Comparison of ENCODE assay signal across 1 cellular context in the genomic region with DNA sequence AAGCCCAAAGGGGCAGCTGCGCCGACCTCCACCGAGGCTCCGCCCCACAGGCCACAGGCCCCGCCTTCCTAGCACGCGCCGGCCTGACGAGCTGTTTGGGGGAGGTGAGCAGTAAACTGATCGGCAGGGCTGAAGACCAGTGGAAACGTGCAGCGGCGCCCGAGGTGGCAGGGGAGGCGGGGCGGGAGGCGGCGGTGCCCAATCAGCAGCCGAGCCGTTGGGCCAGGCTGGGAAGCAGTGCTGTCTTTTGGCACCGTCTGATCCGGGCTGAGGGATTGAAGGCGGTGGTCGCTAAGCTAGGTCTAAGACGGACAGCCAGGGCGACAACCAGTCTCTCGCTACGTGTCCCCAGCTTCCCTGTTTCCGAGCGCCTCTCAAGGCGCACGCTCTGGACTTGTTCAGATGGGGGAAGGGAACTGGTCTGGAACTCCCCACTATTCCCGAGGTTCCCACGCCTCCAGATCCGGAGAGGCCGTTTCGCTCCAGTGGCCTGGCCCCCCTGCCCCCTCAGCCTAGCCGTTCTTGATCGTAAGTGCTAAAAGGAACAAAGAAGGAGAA.
TF ChIP-seq lines count a peak whose summit lies in the region.

A gene with protein sequence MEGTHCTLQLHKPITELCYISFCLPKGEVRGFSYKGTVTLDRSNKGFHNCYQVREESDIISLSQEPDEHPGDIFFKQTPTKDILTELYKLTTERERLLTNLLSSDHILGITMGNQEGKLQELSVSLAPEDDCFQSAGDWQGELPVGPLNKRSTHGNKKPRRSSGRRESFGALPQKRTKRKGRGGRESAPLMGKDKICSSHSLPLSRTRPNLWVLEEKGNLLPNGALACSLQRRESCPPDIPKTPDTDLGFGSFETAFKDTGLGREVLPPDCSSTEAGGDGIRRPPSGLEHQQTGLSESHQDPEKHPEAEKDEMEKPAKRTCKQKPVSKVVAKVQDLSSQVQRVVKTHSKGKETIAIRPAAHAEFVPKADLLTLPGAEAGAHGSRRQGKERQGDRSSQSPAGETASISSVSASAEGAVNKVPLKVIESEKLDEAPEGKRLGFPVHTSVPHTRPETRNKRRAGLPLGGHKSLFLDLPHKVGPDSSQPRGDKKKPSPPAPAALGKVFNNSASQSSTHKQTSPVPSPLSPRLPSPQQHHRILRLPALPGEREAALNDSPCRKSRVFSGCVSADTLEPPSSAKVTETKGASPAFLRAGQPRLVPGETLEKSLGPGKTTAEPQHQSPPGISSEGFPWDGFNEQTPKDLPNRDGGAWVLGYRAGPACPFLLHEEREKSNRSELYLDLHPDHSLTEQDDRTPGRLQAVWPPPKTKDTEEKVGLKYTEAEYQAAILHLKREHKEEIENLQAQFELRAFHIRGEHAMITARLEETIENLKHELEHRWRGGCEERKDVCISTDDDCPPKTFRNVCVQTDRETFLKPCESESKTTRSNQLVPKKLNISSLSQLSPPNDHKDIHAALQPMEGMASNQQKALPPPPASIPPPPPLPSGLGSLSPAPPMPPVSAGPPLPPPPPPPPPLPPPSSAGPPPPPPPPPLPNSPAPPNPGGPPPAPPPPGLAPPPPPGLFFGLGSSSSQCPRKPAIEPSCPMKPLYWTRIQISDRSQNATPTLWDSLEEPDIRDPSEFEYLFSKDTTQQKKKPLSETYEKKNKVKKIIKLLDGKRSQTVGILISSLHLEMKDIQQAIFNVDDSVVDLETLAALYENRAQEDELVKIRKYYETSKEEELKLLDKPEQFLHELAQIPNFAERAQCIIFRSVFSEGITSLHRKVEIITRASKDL (N-terminal part only) (minus strand): TSS at position 11 of the 558 bp plus-strand sequence. CDS start 39,800 bp downstream, outside the sequence.

TF ChIP-seq in K562, 482 proteins besides CTCF, POLR2A, EP300 and RAD21 (continued from another document and continues in another):
- TF ChIP-seq, protein P1, sequence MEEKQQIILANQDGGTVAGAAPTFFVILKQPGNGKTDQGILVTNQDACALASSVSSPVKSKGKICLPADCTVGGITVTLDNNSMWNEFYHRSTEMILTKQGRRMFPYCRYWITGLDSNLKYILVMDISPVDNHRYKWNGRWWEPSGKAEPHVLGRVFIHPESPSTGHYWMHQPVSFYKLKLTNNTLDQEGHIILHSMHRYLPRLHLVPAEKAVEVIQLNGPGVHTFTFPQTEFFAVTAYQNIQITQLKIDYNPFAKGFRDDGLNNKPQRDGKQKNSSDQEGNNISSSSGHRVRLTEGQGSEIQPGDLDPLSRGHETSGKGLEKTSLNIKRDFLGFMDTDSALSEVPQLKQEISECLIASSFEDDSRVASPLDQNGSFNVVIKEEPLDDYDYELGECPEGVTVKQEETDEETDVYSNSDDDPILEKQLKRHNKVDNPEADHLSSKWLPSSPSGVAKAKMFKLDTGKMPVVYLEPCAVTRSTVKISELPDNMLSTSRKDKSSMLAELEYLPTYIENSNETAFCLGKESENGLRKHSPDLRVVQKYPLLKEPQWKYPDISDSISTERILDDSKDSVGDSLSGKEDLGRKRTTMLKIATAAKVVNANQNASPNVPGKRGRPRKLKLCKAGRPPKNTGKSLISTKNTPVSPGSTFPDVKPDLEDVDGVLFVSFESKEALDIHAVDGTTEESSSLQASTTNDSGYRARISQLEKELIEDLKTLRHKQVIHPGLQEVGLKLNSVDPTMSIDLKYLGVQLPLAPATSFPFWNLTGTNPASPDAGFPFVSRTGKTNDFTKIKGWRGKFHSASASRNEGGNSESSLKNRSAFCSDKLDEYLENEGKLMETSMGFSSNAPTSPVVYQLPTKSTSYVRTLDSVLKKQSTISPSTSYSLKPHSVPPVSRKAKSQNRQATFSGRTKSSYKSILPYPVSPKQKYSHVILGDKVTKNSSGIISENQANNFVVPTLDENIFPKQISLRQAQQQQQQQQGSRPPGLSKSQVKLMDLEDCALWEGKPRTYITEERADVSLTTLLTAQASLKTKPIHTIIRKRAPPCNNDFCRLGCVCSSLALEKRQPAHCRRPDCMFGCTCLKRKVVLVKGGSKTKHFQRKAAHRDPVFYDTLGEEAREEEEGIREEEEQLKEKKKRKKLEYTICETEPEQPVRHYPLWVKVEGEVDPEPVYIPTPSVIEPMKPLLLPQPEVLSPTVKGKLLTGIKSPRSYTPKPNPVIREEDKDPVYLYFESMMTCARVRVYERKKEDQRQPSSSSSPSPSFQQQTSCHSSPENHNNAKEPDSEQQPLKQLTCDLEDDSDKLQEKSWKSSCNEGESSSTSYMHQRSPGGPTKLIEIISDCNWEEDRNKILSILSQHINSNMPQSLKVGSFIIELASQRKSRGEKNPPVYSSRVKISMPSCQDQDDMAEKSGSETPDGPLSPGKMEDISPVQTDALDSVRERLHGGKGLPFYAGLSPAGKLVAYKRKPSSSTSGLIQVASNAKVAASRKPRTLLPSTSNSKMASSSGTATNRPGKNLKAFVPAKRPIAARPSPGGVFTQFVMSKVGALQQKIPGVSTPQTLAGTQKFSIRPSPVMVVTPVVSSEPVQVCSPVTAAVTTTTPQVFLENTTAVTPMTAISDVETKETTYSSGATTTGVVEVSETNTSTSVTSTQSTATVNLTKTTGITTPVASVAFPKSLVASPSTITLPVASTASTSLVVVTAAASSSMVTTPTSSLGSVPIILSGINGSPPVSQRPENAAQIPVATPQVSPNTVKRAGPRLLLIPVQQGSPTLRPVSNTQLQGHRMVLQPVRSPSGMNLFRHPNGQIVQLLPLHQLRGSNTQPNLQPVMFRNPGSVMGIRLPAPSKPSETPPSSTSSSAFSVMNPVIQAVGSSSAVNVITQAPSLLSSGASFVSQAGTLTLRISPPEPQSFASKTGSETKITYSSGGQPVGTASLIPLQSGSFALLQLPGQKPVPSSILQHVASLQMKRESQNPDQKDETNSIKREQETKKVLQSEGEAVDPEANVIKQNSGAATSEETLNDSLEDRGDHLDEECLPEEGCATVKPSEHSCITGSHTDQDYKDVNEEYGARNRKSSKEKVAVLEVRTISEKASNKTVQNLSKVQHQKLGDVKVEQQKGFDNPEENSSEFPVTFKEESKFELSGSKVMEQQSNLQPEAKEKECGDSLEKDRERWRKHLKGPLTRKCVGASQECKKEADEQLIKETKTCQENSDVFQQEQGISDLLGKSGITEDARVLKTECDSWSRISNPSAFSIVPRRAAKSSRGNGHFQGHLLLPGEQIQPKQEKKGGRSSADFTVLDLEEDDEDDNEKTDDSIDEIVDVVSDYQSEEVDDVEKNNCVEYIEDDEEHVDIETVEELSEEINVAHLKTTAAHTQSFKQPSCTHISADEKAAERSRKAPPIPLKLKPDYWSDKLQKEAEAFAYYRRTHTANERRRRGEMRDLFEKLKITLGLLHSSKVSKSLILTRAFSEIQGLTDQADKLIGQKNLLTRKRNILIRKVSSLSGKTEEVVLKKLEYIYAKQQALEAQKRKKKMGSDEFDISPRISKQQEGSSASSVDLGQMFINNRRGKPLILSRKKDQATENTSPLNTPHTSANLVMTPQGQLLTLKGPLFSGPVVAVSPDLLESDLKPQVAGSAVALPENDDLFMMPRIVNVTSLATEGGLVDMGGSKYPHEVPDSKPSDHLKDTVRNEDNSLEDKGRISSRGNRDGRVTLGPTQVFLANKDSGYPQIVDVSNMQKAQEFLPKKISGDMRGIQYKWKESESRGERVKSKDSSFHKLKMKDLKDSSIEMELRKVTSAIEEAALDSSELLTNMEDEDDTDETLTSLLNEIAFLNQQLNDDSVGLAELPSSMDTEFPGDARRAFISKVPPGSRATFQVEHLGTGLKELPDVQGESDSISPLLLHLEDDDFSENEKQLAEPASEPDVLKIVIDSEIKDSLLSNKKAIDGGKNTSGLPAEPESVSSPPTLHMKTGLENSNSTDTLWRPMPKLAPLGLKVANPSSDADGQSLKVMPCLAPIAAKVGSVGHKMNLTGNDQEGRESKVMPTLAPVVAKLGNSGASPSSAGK (IDR thresholded peaks at IDR 0.05), result peak; percentile 66
- TF ChIP-seq GATAD2A (IDR thresholded peaks at IDR 0.05) (no peak), SAFB (IDR thresholded peaks at IDR 0.05; ENCODE audit: borderline replicate concordance, low read depth, low read length) (no peak), ZNF134 (CRISPR knock-in tag; conservative IDR thresholded peaks at IDR 0.05) (no peak), GABPA (tag; conservative IDR thresholded peaks at IDR 0.05; ENCODE audit: low read depth) (no peak), RFX5 (IDR thresholded peaks at IDR 0.05; ENCODE audit: low read depth, low read length) (no peak), SMARCE1 (IDR thresholded peaks at IDR 0.05) (no peak), TBP (optimal IDR thresholded peaks at IDR 0.05; ENCODE audit: low read depth, low read length) (no peak), ZC3H8 (IDR thresholded peaks at IDR 0.05) (no peak), L3MBTL2 (IDR thresholded peaks at IDR 0.05) (peak; percentile 81), KDM1A (IDR thresholded peaks at IDR 0.05) (no peak), NR2C1 (IDR thresholded peaks at IDR 0.05) (no peak), NR2C1 (tag; IDR thresholded peaks at IDR 0.05) (no peak), RBM22 (IDR thresholded peaks at IDR 0.05; ENCODE audit: low read depth, low read length, poor library complexity, severe bottlenecking) (no peak), STAT5B (CRISPR knock-in tag; IDR thresholded peaks at IDR 0.05) (no peak), RBFOX2 (IDR thresholded peaks at IDR 0.05; ENCODE audit: low read depth, low read length) (peak; percentile 26; the same call in 1 of the 2 replicates), ZNF561 (CRISPR knock-in tag; conservative IDR thresholded peaks at IDR 0.05) (no peak), CXXC5 (CRISPR knock-in tag; IDR thresholded peaks at IDR 0.05) (peak; percentile 57; the same call in 1 of the 2 replicates), NR2F6 (CRISPR knock-in tag; IDR thresholded peaks at IDR 0.05) (no peak), SMARCB1 (IDR thresholded peaks at IDR 0.05; ENCODE audit: insufficient read length, low read depth) (no peak), TAF9B (IDR thresholded peaks at IDR 0.05; ENCODE audit: partially characterized antibody) (no peak), ZBTB7A (IDR thresholded peaks at IDR 0.05; ENCODE audit: borderline replicate concordance, control insufficient read depth, low read depth, low read length) (no peak), U2AF2 (optimal IDR thresholded peaks at IDR 0.05; ENCODE audit: low read depth, low read length) (no peak)
- TF ChIP-seq, protein P2, sequence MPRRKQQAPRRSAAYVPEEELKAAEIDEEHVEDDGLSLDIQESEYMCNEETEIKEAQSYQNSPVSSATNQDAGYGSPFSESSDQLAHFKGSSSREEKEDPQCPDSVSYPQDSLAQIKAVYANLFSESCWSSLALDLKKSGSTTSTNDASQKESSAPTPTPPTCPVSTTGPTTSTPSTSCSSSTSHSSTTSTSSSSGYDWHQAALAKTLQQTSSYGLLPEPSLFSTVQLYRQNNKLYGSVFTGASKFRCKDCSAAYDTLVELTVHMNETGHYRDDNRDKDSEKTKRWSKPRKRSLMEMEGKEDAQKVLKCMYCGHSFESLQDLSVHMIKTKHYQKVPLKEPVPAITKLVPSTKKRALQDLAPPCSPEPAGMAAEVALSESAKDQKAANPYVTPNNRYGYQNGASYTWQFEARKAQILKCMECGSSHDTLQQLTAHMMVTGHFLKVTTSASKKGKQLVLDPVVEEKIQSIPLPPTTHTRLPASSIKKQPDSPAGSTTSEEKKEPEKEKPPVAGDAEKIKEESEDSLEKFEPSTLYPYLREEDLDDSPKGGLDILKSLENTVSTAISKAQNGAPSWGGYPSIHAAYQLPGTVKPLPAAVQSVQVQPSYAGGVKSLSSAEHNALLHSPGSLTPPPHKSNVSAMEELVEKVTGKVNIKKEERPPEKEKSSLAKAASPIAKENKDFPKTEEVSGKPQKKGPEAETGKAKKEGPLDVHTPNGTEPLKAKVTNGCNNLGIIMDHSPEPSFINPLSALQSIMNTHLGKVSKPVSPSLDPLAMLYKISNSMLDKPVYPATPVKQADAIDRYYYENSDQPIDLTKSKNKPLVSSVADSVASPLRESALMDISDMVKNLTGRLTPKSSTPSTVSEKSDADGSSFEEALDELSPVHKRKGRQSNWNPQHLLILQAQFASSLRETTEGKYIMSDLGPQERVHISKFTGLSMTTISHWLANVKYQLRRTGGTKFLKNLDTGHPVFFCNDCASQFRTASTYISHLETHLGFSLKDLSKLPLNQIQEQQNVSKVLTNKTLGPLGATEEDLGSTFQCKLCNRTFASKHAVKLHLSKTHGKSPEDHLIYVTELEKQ (CRISPR knock-in tag; IDR thresholded peaks at IDR 0.05), result no peak
- TF ChIP-seq, protein P3, sequence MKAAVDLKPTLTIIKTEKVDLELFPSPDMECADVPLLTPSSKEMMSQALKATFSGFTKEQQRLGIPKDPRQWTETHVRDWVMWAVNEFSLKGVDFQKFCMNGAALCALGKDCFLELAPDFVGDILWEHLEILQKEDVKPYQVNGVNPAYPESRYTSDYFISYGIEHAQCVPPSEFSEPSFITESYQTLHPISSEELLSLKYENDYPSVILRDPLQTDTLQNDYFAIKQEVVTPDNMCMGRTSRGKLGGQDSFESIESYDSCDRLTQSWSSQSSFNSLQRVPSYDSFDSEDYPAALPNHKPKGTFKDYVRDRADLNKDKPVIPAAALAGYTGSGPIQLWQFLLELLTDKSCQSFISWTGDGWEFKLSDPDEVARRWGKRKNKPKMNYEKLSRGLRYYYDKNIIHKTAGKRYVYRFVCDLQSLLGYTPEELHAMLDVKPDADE (conservative IDR thresholded peaks at IDR 0.05; ENCODE audit: control insufficient read depth, low read depth, low read length), result no peak
- TF ChIP-seq, protein P4, sequence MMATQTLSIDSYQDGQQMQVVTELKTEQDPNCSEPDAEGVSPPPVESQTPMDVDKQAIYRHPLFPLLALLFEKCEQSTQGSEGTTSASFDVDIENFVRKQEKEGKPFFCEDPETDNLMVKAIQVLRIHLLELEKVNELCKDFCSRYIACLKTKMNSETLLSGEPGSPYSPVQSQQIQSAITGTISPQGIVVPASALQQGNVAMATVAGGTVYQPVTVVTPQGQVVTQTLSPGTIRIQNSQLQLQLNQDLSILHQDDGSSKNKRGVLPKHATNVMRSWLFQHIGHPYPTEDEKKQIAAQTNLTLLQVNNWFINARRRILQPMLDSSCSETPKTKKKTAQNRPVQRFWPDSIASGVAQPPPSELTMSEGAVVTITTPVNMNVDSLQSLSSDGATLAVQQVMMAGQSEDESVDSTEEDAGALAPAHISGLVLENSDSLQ (IDR thresholded peaks at IDR 0.05), result peak; percentile 99
- TF ChIP-seq, protein P5, sequence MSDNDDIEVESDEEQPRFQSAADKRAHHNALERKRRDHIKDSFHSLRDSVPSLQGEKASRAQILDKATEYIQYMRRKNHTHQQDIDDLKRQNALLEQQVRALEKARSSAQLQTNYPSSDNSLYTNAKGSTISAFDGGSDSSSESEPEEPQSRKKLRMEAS (CRISPR knock-in tag; IDR thresholded peaks at IDR 0.05), result no peak
- TF ChIP-seq, protein P6, sequence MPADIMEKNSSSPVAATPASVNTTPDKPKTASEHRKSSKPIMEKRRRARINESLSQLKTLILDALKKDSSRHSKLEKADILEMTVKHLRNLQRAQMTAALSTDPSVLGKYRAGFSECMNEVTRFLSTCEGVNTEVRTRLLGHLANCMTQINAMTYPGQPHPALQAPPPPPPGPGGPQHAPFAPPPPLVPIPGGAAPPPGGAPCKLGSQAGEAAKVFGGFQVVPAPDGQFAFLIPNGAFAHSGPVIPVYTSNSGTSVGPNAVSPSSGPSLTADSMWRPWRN (IDR thresholded peaks at IDR 0.05; ENCODE audit: low read depth), result peak; percentile 44; the same call in 1 of the 2 replicates
- TF ChIP-seq, protein P7, sequence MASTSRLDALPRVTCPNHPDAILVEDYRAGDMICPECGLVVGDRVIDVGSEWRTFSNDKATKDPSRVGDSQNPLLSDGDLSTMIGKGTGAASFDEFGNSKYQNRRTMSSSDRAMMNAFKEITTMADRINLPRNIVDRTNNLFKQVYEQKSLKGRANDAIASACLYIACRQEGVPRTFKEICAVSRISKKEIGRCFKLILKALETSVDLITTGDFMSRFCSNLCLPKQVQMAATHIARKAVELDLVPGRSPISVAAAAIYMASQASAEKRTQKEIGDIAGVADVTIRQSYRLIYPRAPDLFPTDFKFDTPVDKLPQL (IDR thresholded peaks at IDR 0.05; ENCODE audit: extremely low read depth, insufficient read length), result no peak
